Comparison of ENCODE assay signal across 8 cellular contexts in genomic region chr11:123560001-123560400, GRCh38.
DNase-seq lines count a peak whose midpoint lies in the region; ATAC-seq and TF ChIP-seq lines count a peak whose summit lies in the region.

No MANE protein-coding gene starts in this region.

- TF ChIP-seq CTCF in AG09319 (IDR thresholded peaks at IDR 0.05; ENCODE audit: low read depth, low read length) (no peak), right lobe of liver (IDR thresholded peaks at IDR 0.05) (no peak), stomach (IDR thresholded peaks at IDR 0.05) (no peak)

- H3K36me3 ChIP-seq in right lobe of liver: no peaks in the 10 kb centered on the region
- no peaks in the 10 kb centered on the region for H3K36me3 ChIP-seq in stomach

- 14% methylated on average over 17 of the region's 23 CpGs for WGBS in right lobe of liver (ENCODE audit: insufficient coverage, low coverage, low lambda C conversion rate, missing lambda C conversion rate)
- 7 to 22% (median 12%) methylated on average over 23 of the region's 23 CpGs for WGBS in stomach, 5 donors

- ATAC-seq in GM18909 (IDR thresholded peaks at IDR 0.05; ENCODE audit: poor library complexity, unreplicated experiment): peak; percentile 59
- ATAC-seq in right lobe of liver: peak; percentile 53 to 72 (median 58)
- ATAC-seq in GM18858 (IDR thresholded peaks at IDR 0.05; ENCODE audit: unreplicated experiment): no peak

- H3K4me3 ChIP-seq in right lobe of liver (no peak overlapping the region), stomach (peak overlapping the region; percentile 36 to 42 (median 41))

- peak; percentile 76 for DNase-seq in AG09319 (ENCODE audit: extremely low read depth, low read depth)
- peak; percentile 94 for DNase-seq in NCI-H526 treated with DMSO at 0.1 percent for 48 hours (lab: John Stamatoyannopoulos, UW)
- DNase-seq in cerebellar cortex (ENCODE audit: low spot score): peak; percentile 76
- no peak for DNase-seq in right lobe of liver
- DNase-seq in stomach: peak; percentile 46
- no peak for DNase-seq in glomerular visceral epithelial cell (ENCODE audit: extremely low spot score)

- no peak for TF ChIP-seq EP300 in stomach (IDR thresholded peaks at IDR 0.05)

- TF ChIP-seq POLR2A in right lobe of liver (IDR thresholded peaks at IDR 0.05): no peak
- no peak for TF ChIP-seq POLR2A in stomach (IDR thresholded peaks at IDR 0.05)

- H3K27me3 ChIP-seq in right lobe of liver (no peaks in the 10 kb centered on the region), stomach (no peaks in the 10 kb centered on the region)

- H3K4me1 ChIP-seq in right lobe of liver (peaks cover 0 to 5% (median 0%) of the 10 kb centered on the region in 4 donors), stomach (peaks cover 12 to 33% (median 23%) of the 10 kb centered on the region in 4 donors)

- no peaks in the 10 kb centered on the region for H3K9me3 ChIP-seq in right lobe of liver
- H3K9me3 ChIP-seq in stomach: no peaks in the 10 kb centered on the region

- intact Hi-C loops in right lobe of liver (cut with DNase I) (no loop called here), stomach (cut with DNase I; ENCODE audit: low total_unique reads) (no loop called here)

- H3K27ac ChIP-seq in right lobe of liver (no peak overlapping the region), stomach (peak overlapping the region in 3 of 5 donors; percentile 3 to 74 (median 46))

Comparison
In these comparisons a context has a peak if more than half of its experiments do, and no peak if none do; other contexts are left out.
1. DNase-seq: peak in AG09319 (single experiment), NCI-H526 treated with DMSO at 0.1 percent for 48 hours (single experiment), cerebellar cortex (single experiment) and stomach (single experiment); none in right lobe of liver (0 of 3) and glomerular visceral epithelial cell (single experiment).
2. H3K27ac ChIP-seq: peak in stomach (3 of 5); none in right lobe of liver (0 of 3).
3. H3K4me3 ChIP-seq: peak in stomach (4 of 4); none in right lobe of liver (0 of 3).